ENCODE assay signal across 20 cellular contexts in the genomic region with DNA sequence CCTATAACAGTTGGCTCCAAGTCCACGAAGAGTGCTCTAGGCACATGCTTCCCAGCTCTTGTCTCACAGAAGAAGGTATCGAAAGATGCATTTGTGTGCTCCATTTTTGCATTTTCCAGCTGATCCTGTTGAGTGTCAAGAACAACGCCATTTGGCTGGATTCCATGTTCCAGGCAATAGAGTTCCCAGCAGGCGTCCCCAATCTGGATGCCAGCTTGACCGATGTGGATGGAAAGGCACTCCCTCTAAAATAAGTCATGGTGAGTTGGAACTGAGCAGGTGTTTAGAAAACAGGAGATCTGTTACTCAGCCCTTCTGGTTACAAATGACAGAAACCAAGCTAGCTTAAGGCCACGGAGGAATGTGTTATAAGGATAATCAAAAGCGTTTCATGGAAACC. TPM values are rescaled to one million over a fixed set of nuclear protein-coding genes. Genes with fewer than 3 reads are reported as not detected.
"Had no signal": no experiment of that assay in that cellular context is flagged by ENCODE, and none has a peak within 500 bp of the region (broad histone marks: within the 10 kb centered on the region; RNA-seq: fewer than 3 reads in every experiment).

No MANE protein-coding gene starts in this region.

- H3K4me3 Mint-ChIP-seq: activated CD4-positive, alpha-beta memory T cell treated with anti-CD3 and anti-CD28 coated beads for 36 hours; activated naive CD8-positive, alpha-beta T cell; activated T-cell treated with anti-CD3 and anti-CD28 coated beads, Interleukin-2, amount 50 U/mL, for 4 hours; endodermal cell; neural crest cell had no signal

- H3K36me3 ChIP-seq: brain microvascular endothelial cell, ovary, sigmoid colon had no signal

- H3K36me3 Mint-ChIP-seq: activated CD4-positive, alpha-beta memory T cell treated with anti-CD3 and anti-CD28 coated beads for 36 hours; activated naive CD8-positive, alpha-beta T cell had no signal

- H3K9me3 ChIP-seq: ovary, sigmoid colon, testis had no signal

- ATAC-seq: activated CD4-positive, CD25-positive, alpha-beta regulatory T cell treated with anti-CD3 and anti-CD28 coated beads, Interleukin-2, amount 50 U/mL, for 24 hours; activated T-cell treated with anti-CD3 and anti-CD28 coated beads, Interleukin-2, amount 50 U/mL, for 4 hours; stimulated activated naive CD8-positive, alpha-beta T cell treated with anti-CD3 and anti-CD28 coated beads, Interleukin-15, Interleukin-2, amounts not matched to agents 100 U/mL and 50 U/mL, for 24 hours had no signal

- H3K9me3 Mint-ChIP-seq: activated CD4-positive, alpha-beta memory T cell treated with anti-CD3 and anti-CD28 coated beads for 36 hours; activated T-cell treated with anti-CD3 and anti-CD28 coated beads, Interleukin-2, amount 50 U/mL, for 4 hours; endodermal cell had no signal

- H3K4me1 ChIP-seq: sigmoid colon, testis had no signal

- DNase-seq: activated CD4-positive, alpha-beta memory T cell treated with anti-CD3 and anti-CD28 coated beads for 36 hours; activated effector memory CD4-positive, alpha-beta T cell treated with anti-CD3 and anti-CD28 coated beads, Interleukin-2, amount 50 U/mL, for 16 hours; activated T-cell treated with anti-CD3 and anti-CD28 coated beads, Interleukin-2, amount 50 U/mL, for 4 hours; amygdala; brain microvascular endothelial cell; endodermal cell; erythroblast; ovary; sigmoid colon; stimulated activated CD4-positive, alpha-beta T cell treated with anti-CD3 and anti-CD28 coated beads, Interleukin-12 subunit alpha, Interleukin-12 subunit beta, amount 100 ng/mL, for 4 hours; stimulated activated CD8-positive, alpha-beta memory T cell treated with anti-CD3 and anti-CD28 coated beads, Interleukin-4, amount 100 ng/mL, for 48 hours; stimulated activated naive CD8-positive, alpha-beta T cell treated with anti-CD3 and anti-CD28 coated beads, Interleukin-15, Interleukin-2, amounts not matched to agents 100 U/mL and 50 U/mL, for 24 hours; testis had no signal

- H3K4me3 ChIP-seq: ovary, sigmoid colon, testis had no signal

- H3K27ac Mint-ChIP-seq: activated CD4-positive, alpha-beta memory T cell treated with anti-CD3 and anti-CD28 coated beads for 36 hours; activated naive CD8-positive, alpha-beta T cell; endodermal cell had no signal

- H3K27ac ChIP-seq: brain microvascular endothelial cell, ovary, sigmoid colon, testis had no signal

- H3K27me3 ChIP-seq: brain microvascular endothelial cell, ovary, sigmoid colon, testis had no signal

- H3K4me1 Mint-ChIP-seq: endodermal cell, neural crest cell had no signal

RNA-seq across cellular contexts. Expression of a gene that starts 3.8 kb away (rescaled TPM):
- total RNA-seq: activated CD4-positive, alpha-beta memory T cell treated with anti-CD3 and anti-CD28 coated beads for 36 hours; activated T-cell treated with anti-CD3 and anti-CD28 coated beads, Interleukin-2, amount 50 U/mL, for 4 hours; dermis microvascular lymphatic vessel endothelial cell; endodermal cell; mesenteric fat pad; neural crest cell; sigmoid colon had no signal
- polyA plus RNA-seq: ovary had no signal

RNA-seq across cellular contexts. Expression of a gene that starts 36.1 kb away (rescaled TPM):
- total RNA-seq: activated CD4-positive, alpha-beta memory T cell treated with anti-CD3 and anti-CD28 coated beads for 36 hours; activated T-cell treated with anti-CD3 and anti-CD28 coated beads, Interleukin-2, amount 50 U/mL, for 4 hours; dermis microvascular lymphatic vessel endothelial cell; endodermal cell; lower leg skin; mesenteric fat pad; neural crest cell; ovary; testis; urinary bladder had no signal
- polyA plus RNA-seq: ovary, urinary bladder had no signal
